Comparison of ENCODE assay signal across 13 cellular contexts in genomic region chr3:112056451-112056929, GRCh38. TPM values are rescaled to one million over a fixed set of nuclear protein-coding genes. Genes with fewer than 3 reads are reported as not detected.
DNase-seq lines count a peak whose midpoint lies in the region; ATAC-seq and TF ChIP-seq lines count a peak whose summit lies in the region.
"Had no signal": no experiment of that assay in that cellular context is flagged by ENCODE, and none has a peak within 500 bp of the region (broad histone marks: within the 10 kb centered on the region; RNA-seq: fewer than 3 reads in every experiment).

No MANE protein-coding gene starts in this region.

- no peak overlapping the region for H3K4me2 ChIP-seq in MM.1S (ENCODE audit: low read depth, low read length)

- H3K27ac Mint-ChIP-seq in T-helper 17 cell = no peak overlapping the region
- H3K27ac Mint-ChIP-seq: CD4-positive, alpha-beta memory T cell had no signal

- no peaks in the 10 kb centered on the region for H3K36me3 Mint-ChIP-seq in T-helper 17 cell (ENCODE audit: low read depth)
- H3K36me3 Mint-ChIP-seq: CD4-positive, alpha-beta memory T cell had no signal

- H3K27me3 Mint-ChIP-seq in T-helper 17 cell = peaks cover 25% of the 10 kb centered on the region

- no peaks in the 10 kb centered on the region for H3K27me3 ChIP-seq in MM.1S (replicated peaks; ENCODE audit: insufficient read depth, low read length)

- no peaks in the 10 kb centered on the region for H4K20me1 ChIP-seq in MM.1S (ENCODE audit: insufficient read depth, low read length)

- no peaks in the 10 kb centered on the region for H3K4me1 ChIP-seq in MM.1S (ENCODE audit: low read length)

- no peak overlapping the region for H3K27ac ChIP-seq in MM.1S (ENCODE audit: low read length)

- no peak overlapping the region for H2AFZ ChIP-seq in MM.1S (ENCODE audit: low read length)

- H3F3A ChIP-seq in MM.1S (ENCODE audit: insufficient read depth, low read length) = no peaks in the 10 kb centered on the region

- no peaks in the 10 kb centered on the region for H3K9me2 ChIP-seq in MM.1S (replicated peaks; ENCODE audit: insufficient read depth, low read length)

- peaks cover 4% of the 10 kb centered on the region for H3K4me1 Mint-ChIP-seq in T-helper 17 cell

- H3K4me3 Mint-ChIP-seq in T-helper 17 cell = peak overlapping the region; percentile 41

- peak; percentile 22 for DNase-seq in stimulated activated CD4-positive, alpha-beta T cell treated with anti-CD3 and anti-CD28 coated beads, Interleukin-15, amount 100 ng/mL, for 24 hours
- no peak for DNase-seq in stimulated activated CD4-positive, alpha-beta T cell treated with anti-CD3 and anti-CD28 coated beads, Interleukin-12 subunit alpha, Interleukin-12 subunit beta, amount 100 ng/mL, for 4 hours
- DNase-seq in T-helper 17 cell (no peak), fibroblast of mammary gland (ENCODE audit: low read depth) (peak; percentile 73), MM.1S (no peak), NAMALWA (ENCODE audit: low spot score) (no peak), NCI-H2196 (lab: John Stamatoyannopoulos, UW; ENCODE audit: unreplicated experiment) (no peak)
- DNase-seq: CD4-positive, alpha-beta memory T cell; NCI-H1436; NK-92 treated with Interleukin-12 subunit alpha and Interleukin-12 subunit beta, amount 100 ng/mL, for 24 hours had no signal

- H3K36me3 ChIP-seq in MM.1S (replicated peaks; ENCODE audit: insufficient read depth, low read length) = no peaks in the 10 kb centered on the region

- H3K9ac ChIP-seq in MM.1S (ENCODE audit: low read length) = no peak overlapping the region

- H3K9me3 ChIP-seq in T-helper 17 cell (ENCODE audit: control insufficient read depth, low read length, poor library complexity, severe bottlenecking) = no peaks in the 10 kb centered on the region
- no peaks in the 10 kb centered on the region for H3K9me3 ChIP-seq in MM.1S (replicated peaks; ENCODE audit: insufficient read depth, low read length)

- ATAC-seq in T-helper 17 cell = no peak
- no peak for ATAC-seq in GM18861 (IDR thresholded peaks at IDR 0.05; ENCODE audit: unreplicated experiment)

- TF ChIP-seq CTCF in fibroblast of mammary gland (conservative IDR thresholded peaks at IDR 0.05; ENCODE audit: control insufficient read depth, insufficient read depth, low read depth, low read length) = no peak
- no peak for TF ChIP-seq CTCF in MM.1S (IDR thresholded peaks at IDR 0.05; ENCODE audit: low read length)

- H3K4me3 ChIP-seq in fibroblast of mammary gland (ENCODE audit: control insufficient read depth, low read depth, low read length) = no peak overlapping the region
- no peak overlapping the region for H3K4me3 ChIP-seq in MM.1S (ENCODE audit: low read length)

- no peaks in the 10 kb centered on the region for H3K79me2 ChIP-seq in MM.1S (ENCODE audit: low read length)

RNA-seq across cellular contexts. Expression of gene TMPRSS7, which starts 22.0 kb away (rescaled TPM):
- total RNA-seq in T-helper 17 cell = under 1 TPM in 1 of 2 donors, not detected in 1; 0.12 TPM
- total RNA-seq: skeletal muscle tissue; T-helper 2 cell treated with Interferon-gamma antibody and Interleukin-4, amounts not matched to agents 100 ng/mL and 5 ng/mL, for 36 hours had no signal

RNA-seq across cellular contexts. Expression of gene C3orf52, which starts 29.7 kb away (rescaled TPM):
- total RNA-seq in T-helper 17 cell = 1 to 10 TPM; 2.0 to 4.1 TPM

RNA-seq across cellular contexts. Expression of gene TAGLN3, which starts 57.8 kb away (rescaled TPM):
- total RNA-seq in T-helper 17 cell = under 1 TPM in 1 of 2 donors, not detected in 1; 0.32 TPM
- total RNA-seq: CD4-positive, alpha-beta memory T cell had no signal

Comparison
In these comparisons a context has a peak if more than half of its experiments do, and no peak if none do; other contexts are left out.
1. DNase-seq: peak in stimulated activated CD4-positive, alpha-beta T cell treated with anti-CD3 and anti-CD28 coated beads, Interleukin-15, amount 100 ng/mL, for 24 hours (single experiment) and fibroblast of mammary gland (single experiment); none in stimulated activated CD4-positive, alpha-beta T cell treated with anti-CD3 and anti-CD28 coated beads, Interleukin-12 subunit alpha, Interleukin-12 subunit beta, amount 100 ng/mL, for 4 hours (single experiment), T-helper 17 cell (0 of 3), MM.1S (single experiment), NAMALWA (single experiment) and NCI-H2196 (single experiment).